8 cellular contexts compared by ENCODE assay signal in genomic region chr12:53481957-53482586, GRCh38. TPM values are rescaled to one million over a fixed set of nuclear protein-coding genes. Genes with fewer than 3 reads are reported as not detected.
DNase-seq lines count a peak whose midpoint lies in the region; ATAC-seq and TF ChIP-seq lines count a peak whose summit lies in the region.

No MANE protein-coding gene starts in this region.

- peaks cover 11% of the 10 kb centered on the region for H3K4me1 Mint-ChIP-seq in CD8-positive, alpha-beta T cell (ENCODE audit: low read depth)
- H3K4me1 Mint-ChIP-seq in activated naive CD8-positive, alpha-beta T cell treated with anti-CD3 and anti-CD28 coated beads for 36 hours, result peaks cover 29% of the 10 kb centered on the region

- TF ChIP-seq CTCF in CD8-positive, alpha-beta T cell (IDR thresholded peaks at IDR 0.05), result peak; percentile 34

- peak overlapping the region; percentile 64 for H3K27ac Mint-ChIP-seq in CD8-positive, alpha-beta T cell
- peak overlapping the region; percentile 70 for H3K27ac Mint-ChIP-seq in activated naive CD8-positive, alpha-beta T cell treated with anti-CD3 and anti-CD28 coated beads for 36 hours

- no peaks in the 10 kb centered on the region for H3K4me1 ChIP-seq in CD8-positive, alpha-beta T cell (ENCODE audit: insufficient read depth, low read length)
- H3K4me1 ChIP-seq in mesenchymal stem cell (ENCODE audit: control insufficient read depth, insufficient read depth, low read depth, low read length), result peaks cover 18% of the 10 kb centered on the region

- no peak overlapping the region for H3K27ac ChIP-seq in CD8-positive, alpha-beta T cell (ENCODE audit: low read depth, low read length)
- H3K27ac ChIP-seq in mesenchymal stem cell (ENCODE audit: low read length, poor library complexity, severe bottlenecking), result peak overlapping the region; percentile 30

- no peak overlapping the region for H3K23ac ChIP-seq in mesenchymal stem cell (ENCODE audit: low read length in 2 of 2)

- no peak overlapping the region for H2BK15ac ChIP-seq in mesenchymal stem cell (ENCODE audit: low read depth, poor library complexity, severe bottlenecking)

- H4K91ac ChIP-seq in mesenchymal stem cell (ENCODE audit: low read length), result no peak overlapping the region

- POLR2A ChIA-PET in CD8-positive, alpha-beta T cell (lab: Charles Lee), result interaction anchor here (0.9 to 1.9 kb wide), 5 partner anchors 10 to 19 kb away, joined by 3 to 9 read pairs (median 6); partner anchors contain the start of gene TARBP2

- H3K27me3 Mint-ChIP-seq in CD8-positive, alpha-beta T cell (ENCODE audit: low read depth), result no peaks in the 10 kb centered on the region
- no peaks in the 10 kb centered on the region for H3K27me3 Mint-ChIP-seq in activated naive CD8-positive, alpha-beta T cell treated with anti-CD3 and anti-CD28 coated beads for 36 hours

- no peak overlapping the region for H3K4me2 ChIP-seq in mesenchymal stem cell (ENCODE audit: low read length, poor library complexity, severe bottlenecking)

- H3K9me3 ChIP-seq in CD8-positive, alpha-beta T cell (ENCODE audit: low read length), result no peaks in the 10 kb centered on the region
- H3K9me3 ChIP-seq in mesenchymal stem cell (ENCODE audit: control insufficient read depth, low read length), result no peaks in the 10 kb centered on the region

- H3K4me3 Mint-ChIP-seq in CD8-positive, alpha-beta T cell, result no peak overlapping the region
- no peak overlapping the region for H3K4me3 Mint-ChIP-seq in activated naive CD8-positive, alpha-beta T cell treated with anti-CD3 and anti-CD28 coated beads for 36 hours

- no peak overlapping the region for H3K18ac ChIP-seq in mesenchymal stem cell (ENCODE audit: low read depth in 1 of 2, low read length in 2 of 2)

- H2AK5ac ChIP-seq in mesenchymal stem cell (ENCODE audit: low read length, severe bottlenecking), result no peak overlapping the region

- H3K9me3 Mint-ChIP-seq in CD8-positive, alpha-beta T cell, result no peaks in the 10 kb centered on the region
- H3K9me3 Mint-ChIP-seq in activated naive CD8-positive, alpha-beta T cell treated with anti-CD3 and anti-CD28 coated beads for 36 hours, result no peaks in the 10 kb centered on the region

- H3K4ac ChIP-seq in mesenchymal stem cell (ENCODE audit: low read depth in 1 of 2, low read length in 2 of 2), result no peak overlapping the region

- no peak overlapping the region for H2BK5ac ChIP-seq in mesenchymal stem cell (ENCODE audit: low read depth, low read length, poor library complexity, severe bottlenecking)

- no peak overlapping the region for H3K14ac ChIP-seq in mesenchymal stem cell (ENCODE audit: low read length in 2 of 2)

- CTCF ChIA-PET in CD8-positive, alpha-beta T cell (lab: Charles Lee), result interaction anchor here (0.6 to 2.5 kb wide), 8 partner anchors 8 to 130 kb away, joined by 3 to 11 read pairs (median 6); no protein-coding TSS in a partner anchor

- peak; percentile 76 for ATAC-seq in CD8-positive, alpha-beta T cell
- ATAC-seq in esophagus mucosa, result no peak

- no peak overlapping the region for H3K4me3 ChIP-seq in CD8-positive, alpha-beta T cell (ENCODE audit: low read depth, low read length)
- H3K4me3 ChIP-seq in mesenchymal stem cell (ENCODE audit: insufficient read depth in 1 of 2, low read depth in 1 of 2, low read length in 2 of 2), result no peak overlapping the region

- peaks cover 66% of the 10 kb centered on the region for H3K36me3 ChIP-seq in CD8-positive, alpha-beta T cell (ENCODE audit: insufficient read depth, low read length)
- H3K36me3 ChIP-seq in mesenchymal stem cell (ENCODE audit: control insufficient read depth in 1 of 2, insufficient read depth in 2 of 2, low read depth in 1 of 2, low read length in 2 of 2), result peaks cover 68 to 90% of the 10 kb centered on the region in 2 experiments

- intact Hi-C loops in CD8-positive, alpha-beta T cell (cut with DNase I, micrococcal nuclease), result loop anchor here in 1 of 2 experiments (2.0 kb wide), 1 partner anchor 27 kb away; no protein-coding TSS in a partner anchor

- H3K9ac ChIP-seq in mesenchymal stem cell (ENCODE audit: low read length), result peak overlapping the region; percentile 33

- H2BK12ac ChIP-seq in mesenchymal stem cell (ENCODE audit: low read length in 2 of 2), result no peak overlapping the region

- WGBS in mesenchymal stem cell, result 83% methylated on average over 8 of the region's 8 CpGs

- H3K27me3 ChIP-seq in CD8-positive, alpha-beta T cell (ENCODE audit: insufficient read depth, low read length), result no peaks in the 10 kb centered on the region
- H3K27me3 ChIP-seq in mesenchymal stem cell (ENCODE audit: control insufficient read depth in 1 of 2, insufficient read depth in 1 of 2, low read length in 2 of 2), result no peaks in the 10 kb centered on the region

- no peak overlapping the region for H2BK120ac ChIP-seq in mesenchymal stem cell (ENCODE audit: low read depth, low read length)

- DNase-seq in CD8-positive, alpha-beta T cell, result peak in 1 of 7 experiments; percentile 34
- DNase-seq in HK-2 (ENCODE audit: unreplicated experiment) (peak; percentile 20), mesenchymal stem cell (peak; percentile 42), GF-D8 (lab: John Stamatoyannopoulos, UW) (no peak), T-helper 9 cell (no peak)
- DNase-seq in activated naive CD8-positive, alpha-beta T cell treated with anti-CD3 and anti-CD28 coated beads for 36 hours, result no peak
- no peak for DNase-seq in activated CD4-positive, CD25-positive, alpha-beta regulatory T cell (lab: John Stamatoyannopoulos, UW)

- H3K36me3 Mint-ChIP-seq in CD8-positive, alpha-beta T cell, result peaks cover 82% of the 10 kb centered on the region
- peaks cover 24% of the 10 kb centered on the region for H3K36me3 Mint-ChIP-seq in activated naive CD8-positive, alpha-beta T cell treated with anti-CD3 and anti-CD28 coated beads for 36 hours

- no peak overlapping the region for H2AFZ ChIP-seq in mesenchymal stem cell (ENCODE audit: low read depth, low read length)

- peaks cover 10% of the 10 kb centered on the region for H3K79me1 ChIP-seq in mesenchymal stem cell (replicated peaks; ENCODE audit: low read length, poor library complexity, severe bottlenecking)

- no peak overlapping the region for H4K8ac ChIP-seq in mesenchymal stem cell (ENCODE audit: low read length)

RNA-seq across cellular contexts. Expression of gene MAP3K12, which starts 17.2 kb away (rescaled TPM):
- total RNA-seq in CD8-positive, alpha-beta T cell, result 10 to 100 TPM; 11.1 to 12.9 TPM
- total RNA-seq in activated naive CD8-positive, alpha-beta T cell treated with anti-CD3 and anti-CD28 coated beads for 36 hours, result 1 to 10 TPM; 8.4 to 8.7 TPM
- polyA plus RNA-seq in mesenchymal stem cell (2013, experiment 1 of 2), result 59.4 TPM
- polyA plus RNA-seq in mesenchymal stem cell (2013, experiment 2 of 2), result 61.3 TPM
- 2.0 TPM for total RNA-seq in esophagus mucosa

RNA-seq across cellular contexts. Expression of gene TARBP2, which starts 19.0 kb away (rescaled TPM):
- total RNA-seq in CD8-positive, alpha-beta T cell, result 10 to 100 TPM; 22.9 to 23.9 TPM
- total RNA-seq in activated naive CD8-positive, alpha-beta T cell treated with anti-CD3 and anti-CD28 coated beads for 36 hours, result 10 to 100 TPM; 41.0 to 47.3 TPM
- polyA plus RNA-seq in mesenchymal stem cell (2013, experiment 1 of 2), result 22.2 TPM
- 24.9 TPM for polyA plus RNA-seq in mesenchymal stem cell (2013, experiment 2 of 2)
- total RNA-seq in esophagus mucosa, result 19.3 TPM

RNA-seq across cellular contexts. Expression of gene NPFF, which starts 25.2 kb away (rescaled TPM):
- not detected for total RNA-seq in CD8-positive, alpha-beta T cell
- total RNA-seq in activated naive CD8-positive, alpha-beta T cell treated with anti-CD3 and anti-CD28 coated beads for 36 hours, result not detected
- 0.25 TPM for polyA plus RNA-seq in mesenchymal stem cell (2013, experiment 1 of 2)
- polyA plus RNA-seq in mesenchymal stem cell (2013, experiment 2 of 2), result 0.67 TPM
- not detected for total RNA-seq in esophagus mucosa

RNA-seq across cellular contexts. Expression of gene PCBP2, which starts 30.2 kb away (rescaled TPM):
- total RNA-seq in CD8-positive, alpha-beta T cell, result 1,000 to 10,000 TPM; 1,250 to 1,255 TPM
- 1,000 to 10,000 TPM; 1,052 to 1,089 TPM for total RNA-seq in activated naive CD8-positive, alpha-beta T cell treated with anti-CD3 and anti-CD28 coated beads for 36 hours
- 467 TPM for polyA plus RNA-seq in mesenchymal stem cell (2013, experiment 1 of 2)
- polyA plus RNA-seq in mesenchymal stem cell (2013, experiment 2 of 2), result 455 TPM
- total RNA-seq in esophagus mucosa, result 493 TPM

RNA-seq across cellular contexts. Expression of gene PRR13, which starts 40.5 kb away (rescaled TPM):
- 100 to 1,000 TPM; 131 to 155 TPM for total RNA-seq in CD8-positive, alpha-beta T cell
- total RNA-seq in activated naive CD8-positive, alpha-beta T cell treated with anti-CD3 and anti-CD28 coated beads for 36 hours, result 100 to 1,000 TPM; 221 to 247 TPM
- 326 TPM for polyA plus RNA-seq in mesenchymal stem cell (2013, experiment 1 of 2)
- polyA plus RNA-seq in mesenchymal stem cell (2013, experiment 2 of 2), result 326 TPM
- total RNA-seq in esophagus mucosa, result 92.0 TPM

Comparison
In these comparisons a context has a peak if more than half of its experiments do, and no peak if none do; other contexts are left out.
1. DNase-seq: peak in HK-2 (single experiment) and mesenchymal stem cell (single experiment); none in activated naive CD8-positive, alpha-beta T cell treated with anti-CD3 and anti-CD28 coated beads for 36 hours (single experiment), GF-D8 (single experiment), T-helper 9 cell (single experiment) and activated CD4-positive, CD25-positive, alpha-beta regulatory T cell (0 of 4).